28 cellular contexts compared by ENCODE assay signal in the genomic region with DNA sequence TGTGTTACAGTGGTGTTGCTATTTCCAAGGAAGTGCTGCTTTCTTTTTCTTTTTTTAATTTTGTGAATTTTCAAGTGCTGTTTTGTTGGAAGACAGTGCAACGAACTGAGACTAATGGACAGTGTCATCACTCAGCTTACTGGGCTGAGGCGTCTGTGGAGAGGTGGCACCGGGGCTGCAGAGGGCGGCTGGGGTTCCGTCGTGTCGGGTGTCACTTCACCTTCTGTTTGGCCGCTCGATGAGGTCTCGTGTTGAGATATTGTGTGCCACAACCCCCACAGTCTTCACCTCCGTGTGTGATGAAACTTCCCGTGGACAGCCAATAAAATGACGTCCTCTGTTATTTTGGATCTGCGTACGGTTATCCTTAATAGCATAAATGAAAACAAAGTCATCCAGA.
"Had no signal": no experiment of that assay in that cellular context is flagged by ENCODE, and none has a peak within 500 bp of the region (broad histone marks: within the 10 kb centered on the region; RNA-seq: fewer than 3 reads in every experiment).

No MANE protein-coding gene starts in this region.

- H3K27ac Mint-ChIP-seq: stimulated activated effector memory CD8-positive, alpha-beta T cell treated with anti-CD3 and anti-CD28 coated beads, Interleukin-12 subunit alpha, Interleukin-12 subunit beta, amount 100 ng/mL, for 72 hours had no signal

- H3K4me3 Mint-ChIP-seq: immature natural killer cell; naive thymus-derived CD8-positive, alpha-beta T cell; stimulated activated effector memory CD8-positive, alpha-beta T cell treated with anti-CD3 and anti-CD28 coated beads, Interleukin-12 subunit alpha, Interleukin-12 subunit beta, amount 100 ng/mL, for 72 hours had no signal

- H3K9me3 ChIP-seq: esophagus squamous epithelium, lower lobe of right lung, ovary, psoas muscle, right lobe of liver, stomach, thyroid gland had no signal

- H3K4me1 ChIP-seq: right lobe of liver had no signal

- H3K36me3 Mint-ChIP-seq: naive thymus-derived CD8-positive, alpha-beta T cell; stimulated activated effector memory CD8-positive, alpha-beta T cell treated with anti-CD3 and anti-CD28 coated beads, Interleukin-12 subunit alpha, Interleukin-12 subunit beta, amount 100 ng/mL, for 72 hours had no signal

- H3K27me3 ChIP-seq: esophagus squamous epithelium, ovary, right lobe of liver, stomach, thyroid gland had no signal

- DNase-seq: dermis blood vessel endothelial cell; effector memory CD4-positive, alpha-beta T cell; erythroblast; esophagus squamous epithelium; foreskin melanocyte; glutamatergic neuron; hypothalamus; immature natural killer cell; islet precursor cell; kidney glomerular epithelial cell; left colon; left ventricle myocardium superior; lower lobe of right lung; naive thymus-derived CD8-positive, alpha-beta T cell; occipital lobe; ovary; posterior cingulate gyrus; psoas muscle; right lobe of liver; stimulated activated CD4-positive, alpha-beta T cell treated with anti-CD3 and anti-CD28 coated beads, Interleukin-2, amount 100 ng/mL, for 24 hours; stimulated activated CD4-positive, alpha-beta T cell treated with anti-CD3 and anti-CD28 coated beads, Interleukin-4, amount 100 ng/mL, for 24 hours; stimulated activated naive CD4-positive, alpha-beta T cell treated with Interleukin-2 at 50 U/mL for 16 hours; stomach; thyroid gland; trophoblast cell had no signal

- H3K27ac ChIP-seq: coronary artery, esophagus squamous epithelium, lower lobe of right lung, ovary, psoas muscle, right lobe of liver, stomach, thyroid gland had no signal

- H3K27me3 Mint-ChIP-seq: naive thymus-derived CD8-positive, alpha-beta T cell had no signal

- H3K4me3 ChIP-seq: coronary artery, esophagus squamous epithelium, lower lobe of right lung, ovary, psoas muscle, right lobe of liver, smooth muscle cell, stomach, thyroid gland had no signal

- ATAC-seq: left colon; left ventricle myocardium superior; lower lobe of right lung; naive thymus-derived CD8-positive, alpha-beta T cell; psoas muscle; stimulated activated effector memory CD8-positive, alpha-beta T cell treated with anti-CD3 and anti-CD28 coated beads, Interleukin-12 subunit alpha, Interleukin-12 subunit beta, amount 100 ng/mL, for 72 hours had no signal

- H3K4me1 Mint-ChIP-seq: stimulated activated effector memory CD8-positive, alpha-beta T cell treated with anti-CD3 and anti-CD28 coated beads, Interleukin-12 subunit alpha, Interleukin-12 subunit beta, amount 100 ng/mL, for 72 hours had no signal

- H3K36me3 ChIP-seq: lower lobe of right lung, ovary, thyroid gland had no signal

- H3K9me3 Mint-ChIP-seq: immature natural killer cell; naive thymus-derived CD8-positive, alpha-beta T cell; stimulated activated effector memory CD8-positive, alpha-beta T cell treated with anti-CD3 and anti-CD28 coated beads, Interleukin-12 subunit alpha, Interleukin-12 subunit beta, amount 100 ng/mL, for 72 hours had no signal
